In genomic region chr4:138677651-138678202, GRCh38 we compare ENCODE assay signal across 23 cellular contexts.
DNase-seq lines count a peak whose midpoint lies in the region; ATAC-seq and TF ChIP-seq lines count a peak whose summit lies in the region.
"Had no signal": no experiment of that assay in that cellular context is flagged by ENCODE, and none has a peak within 500 bp of the region (broad histone marks: within the 10 kb centered on the region; RNA-seq: fewer than 3 reads in every experiment).

No MANE protein-coding gene starts in this region.

- no peaks in the 10 kb centered on the region for H4K20me1 ChIP-seq in IMR-90 (ENCODE audit: insufficient read depth, low read length)

- no peaks in the 10 kb centered on the region for H3K27me3 ChIP-seq in IMR-90 (ENCODE audit: control insufficient read depth, insufficient read depth, low read length)
- H3K27me3 ChIP-seq: ovary, right atrium auricular region, suprapubic skin had no signal

- no peak overlapping the region for H3K9ac ChIP-seq in IMR-90 (ENCODE audit: low read depth, low read length)

- POLR2A ChIA-PET in IMR-90 (lab: Charles Lee; ENCODE audit: unreplicated experiment) = no interaction called here

- H3K4me3 ChIP-seq in IMR-90 (ENCODE audit: insufficient read depth, low read depth, low read length) = no peak overlapping the region
- no peak overlapping the region for H3K4me3 ChIP-seq in fibroblast of the aortic adventitia (ENCODE audit: low read depth, low read length)
- H3K4me3 ChIP-seq: ovary, PC-9, right atrium auricular region, spleen, suprapubic skin had no signal

- no peak for TF ChIP-seq RAD21 in IMR-90 (IDR thresholded peaks at IDR 0.05; ENCODE audit: low read length)

- H2AK5ac ChIP-seq in IMR-90 (ENCODE audit: low read depth, low read length) = peak overlapping the region; percentile 54; the same call in 1 of the 2 replicates

- no peak overlapping the region for H2AK9ac ChIP-seq in IMR-90 (replicated peaks; ENCODE audit: low read depth, low read length, poor library complexity)

- no peak for TF ChIP-seq POLR2A in IMR-90 (IDR thresholded peaks at IDR 0.05; ENCODE audit: low read depth, low read length)

- peak overlapping the region; percentile 18 for H2BK20ac ChIP-seq in IMR-90 (ENCODE audit: low read depth, low read length)

- no peak overlapping the region for H4K91ac ChIP-seq in IMR-90 (ENCODE audit: insufficient read depth, low read depth, low read length)

- in situ Hi-C loops in G401 (cut with HindIII; ENCODE audit: low sequenced_read_pairs) = no loop called here
- in situ Hi-C loops in IMR-90 (cut with MboI; ENCODE audit: low sequenced_read_pairs) = loop anchor here (25.0 kb wide), 3 partner anchors 865 to 1540 kb away; partner anchors contain the start of gene PCDH18

- no peak overlapping the region for H2AFZ ChIP-seq in IMR-90 (replicated peaks; ENCODE audit: low read length, poor library complexity)
- H2AFZ ChIP-seq: PC-9 had no signal

- no peak overlapping the region for H3K56ac ChIP-seq in IMR-90 (ENCODE audit: extremely low read depth, insufficient read depth, low read length)

- H3K23ac ChIP-seq in IMR-90 (ENCODE audit: low read depth, low read length) = no peak overlapping the region

- H2BK5ac ChIP-seq in IMR-90 (ENCODE audit: low read depth, low read length, poor library complexity, severe bottlenecking) = no peak overlapping the region

- H3K27ac ChIP-seq in IMR-90 (ENCODE audit: insufficient read depth, low read length) = no peak overlapping the region
- H3K27ac ChIP-seq: ovary, PC-9, right atrium auricular region, spleen, suprapubic skin, WERI-Rb-1 had no signal

- 0 out of 3 replicates have a peak overlapping the region, but pooled peaks have one; percentile 4 for H2BK15ac ChIP-seq in IMR-90 (ENCODE audit: low read depth, low read length)

- CTCF ChIA-PET in IMR-90 (lab: Yijun Ruan, JAX) = interaction anchor here (1.0 kb wide), 2 partner anchors 100 to 193 kb away, joined by 3 read pairs; no protein-coding TSS in a partner anchor

- BruUV-seq in IMR-90 (replicated peaks; lab: Mats Ljungman, UMichigan) = no TSS peak

- H3K4me1 ChIP-seq in IMR-90 (ENCODE audit: control insufficient read depth, insufficient read depth, low read length) = peaks cover 4% of the 10 kb centered on the region

- no peaks in the 10 kb centered on the region for H3K9me1 ChIP-seq in IMR-90 (ENCODE audit: insufficient read depth, low read length)

- H2BK120ac ChIP-seq in IMR-90 (ENCODE audit: low read depth, low read length) = no peak overlapping the region; the same call in 1 of the 2 replicates

- WGBS in IMR-90 (ENCODE audit: extremely low coverage in 2 of 2, insufficient read length in 1 of 2), 2 experiments = no CpG with 5 or more reads among the region's 1 CpG

- no peak overlapping the region for H3K14ac ChIP-seq in IMR-90 (replicated peaks; ENCODE audit: low read depth, low read length)

- DNase-seq in G401 (ENCODE audit: low spot score) = peak; percentile 59
- no peak for DNase-seq in IMR-90
- DNase-seq in fibroblast of the aortic adventitia (ENCODE audit: low read depth) = peak; percentile 18
- peak; percentile 45 for DNase-seq in renal cortical epithelial cell (ENCODE audit: low read depth)
- DNase-seq in hypothalamus (lab: John Stamatoyannopoulos, UW) = no peak
- no peak for DNase-seq in OCI-M1 (lab: John Stamatoyannopoulos, UW)
- DNase-seq: activated CD4-positive, alpha-beta T cell treated with anti-CD3 and anti-CD28 coated beads, Interleukin-2, amount 10 ng/mL, durations not matched to agents 24 days and 14 days; central memory CD4-positive, alpha-beta T cell; naive thymus-derived CD8-positive, alpha-beta T cell; NCI-H1417 treated with DMSO at 0.1 percent for 48 hours; NCI-H510A; ovary; PC-9; Right ventricle myocardium superior; spleen; stimulated activated CD4-positive, alpha-beta T cell treated with anti-CD3 and anti-CD28 coated beads, Interleukin-2, amount 100 ng/mL, for 48 hours; T-helper 9 cell; WERI-Rb-1 had no signal

- H3K79me1 ChIP-seq in IMR-90 (ENCODE audit: low read depth in 1 of 2, low read length in 2 of 2) = no peaks in the 10 kb centered on the region

- intact Hi-C loops in IMR-90 (cut with micrococcal nuclease) = no loop called here

- H3K4me2 ChIP-seq in IMR-90 (ENCODE audit: low read depth, low read length) = no peak overlapping the region
- H3K4me2 ChIP-seq: PC-9 had no signal

- H3K4ac ChIP-seq in IMR-90 (ENCODE audit: low read depth, low read length) = 0 out of 2 replicates have a peak overlapping the region, but pooled peaks have one; percentile 49

- no peak for TF ChIP-seq CTCF in IMR-90 (conservative IDR thresholded peaks at IDR 0.05; ENCODE audit: low read depth, low read length)
- no peak for TF ChIP-seq CTCF in fibroblast of the aortic adventitia (IDR thresholded peaks at IDR 0.05; ENCODE audit: insufficient read depth, low read length)

- peak; percentile 25; the same call in 1 of the 2 replicates for ATAC-seq in IMR-90 (ENCODE audit: low read depth)
- ATAC-seq in GM19328 (IDR thresholded peaks at IDR 0.05; ENCODE audit: unreplicated experiment) = no peak
- ATAC-seq: left lobe of liver; naive thymus-derived CD8-positive, alpha-beta T cell; stimulated activated effector memory CD8-positive, alpha-beta T cell treated with anti-CD3 and anti-CD28 coated beads, Interleukin-12 subunit alpha, Interleukin-12 subunit beta, amount 100 ng/mL, for 72 hours had no signal

- H3K18ac ChIP-seq in IMR-90 (ENCODE audit: low read depth, low read length) = no peak overlapping the region

- no peak overlapping the region for H4K8ac ChIP-seq in IMR-90 (ENCODE audit: low read depth in 2 of 2, low read length in 2 of 2)

- H3K9me3 ChIP-seq in IMR-90 (ENCODE audit: control insufficient read depth, insufficient read depth, low read length) = no peaks in the 10 kb centered on the region
- H3K9me3 ChIP-seq: ovary, right atrium auricular region, spleen, suprapubic skin had no signal

- H4K5ac ChIP-seq in IMR-90 (ENCODE audit: low read depth, low read length) = no peak overlapping the region

- H3K36me3 ChIP-seq in IMR-90 (ENCODE audit: control insufficient read depth, insufficient read depth, low read length) = no peaks in the 10 kb centered on the region
- H3K36me3 ChIP-seq: ovary, right atrium auricular region, spleen, suprapubic skin, WERI-Rb-1 had no signal

- dilution Hi-C loops in IMR-90 (cut with HindIII; ENCODE audit: low sequenced_read_pairs, unreplicated experiment) = no loop called here

TF ChIP-seq in IMR-90, 13 proteins besides CTCF, POLR2A, EP300 and RAD21:
- TF ChIP-seq BHLHE40 (IDR thresholded peaks at IDR 0.05; ENCODE audit: low read depth, low read length) = no peak
- no peak for TF ChIP-seq MXI1 (IDR thresholded peaks at IDR 0.05; ENCODE audit: borderline replicate concordance, low read depth, low read length)
- no peak for TF ChIP-seq CEBPB (IDR thresholded peaks at IDR 0.05; ENCODE audit: low read depth, low read length)
- TF ChIP-seq USF2 (IDR thresholded peaks at IDR 0.05; ENCODE audit: low read depth, low read length) = no peak
- no peak for TF ChIP-seq MAZ (IDR thresholded peaks at IDR 0.05; ENCODE audit: borderline replicate concordance, low read depth, low read length)
- no peak for TF ChIP-seq MAFK (IDR thresholded peaks at IDR 0.05; ENCODE audit: low read depth, low read length)
- no peak for TF ChIP-seq FOS (IDR thresholded peaks at IDR 0.05; ENCODE audit: low read depth, low read length)
- no peak for TF ChIP-seq NFE2L2 (IDR thresholded peaks at IDR 0.05; ENCODE audit: low read depth, low read length)
- TF ChIP-seq ELK1 (IDR thresholded peaks at IDR 0.05; ENCODE audit: borderline replicate concordance, low read depth, low read length) = no peak
- TF ChIP-seq SMC3 (IDR thresholded peaks at IDR 0.05; ENCODE audit: low read depth, low read length) = no peak
- no peak for TF ChIP-seq CHD1 (IDR thresholded peaks at IDR 0.05; ENCODE audit: low read depth, low read length)
- TF ChIP-seq RCOR1 (IDR thresholded peaks at IDR 0.05; ENCODE audit: insufficient replicate concordance, low read length) = no peak
- no peak for TF ChIP-seq RFX5 (IDR thresholded peaks at IDR 0.05; ENCODE audit: low read depth, low read length)

Comparison
In these comparisons a context has a peak if more than half of its experiments do, and no peak if none do; other contexts are left out.
1. DNase-seq: peak in G401 (single experiment), fibroblast of the aortic adventitia (single experiment) and renal cortical epithelial cell (single experiment); none in IMR-90 (single experiment), hypothalamus (0 of 51) and OCI-M1 (single experiment).